ENCODE assay signal across 9 cellular contexts in the genomic region with DNA sequence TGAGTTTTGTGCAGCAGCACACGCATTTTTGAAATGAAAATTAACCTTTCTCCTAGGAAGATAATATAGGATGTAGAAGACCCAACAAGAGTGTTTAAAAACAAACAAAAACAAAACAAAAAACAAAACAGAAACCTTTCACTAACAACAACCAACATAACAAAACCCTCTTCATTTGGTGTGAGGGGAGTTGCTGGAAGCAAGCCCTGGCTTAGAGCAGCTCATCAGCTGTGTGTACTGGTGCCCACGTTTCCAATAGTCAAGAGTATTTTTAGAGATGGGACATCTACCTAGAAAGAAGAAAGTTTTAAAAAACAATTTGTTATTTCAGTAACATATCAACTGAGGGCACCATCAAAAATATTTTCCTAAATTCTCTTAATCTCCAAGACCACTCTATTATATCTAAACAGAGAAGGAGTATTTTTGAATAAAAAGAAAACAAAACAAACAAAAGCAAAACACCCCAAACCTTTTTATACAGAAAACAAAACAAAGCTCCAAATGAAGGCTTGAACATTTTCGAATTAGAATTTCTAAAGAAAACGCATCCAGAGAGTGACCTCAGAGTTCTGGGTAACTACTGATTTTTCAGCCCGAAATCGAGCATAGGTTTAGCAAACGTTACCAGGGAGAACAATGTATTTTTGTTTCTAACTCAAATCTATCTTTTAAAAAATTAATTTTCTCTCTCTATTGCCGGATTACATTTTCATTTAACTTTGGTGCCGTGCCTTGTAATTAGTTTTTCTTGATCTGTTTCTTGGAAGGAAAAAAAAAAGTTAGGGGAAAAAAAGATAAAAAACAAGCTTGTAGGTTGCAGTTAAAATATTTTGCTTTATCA.
DNase-seq lines count a peak whose midpoint lies in the region; ATAC-seq and TF ChIP-seq lines count a peak whose summit lies in the region.
"Had no signal": no experiment of that assay in that cellular context is flagged by ENCODE, and none has a peak within 500 bp of the region (broad histone marks: within the 10 kb centered on the region; RNA-seq: fewer than 3 reads in every experiment).

No MANE protein-coding gene starts in this region.

- H3K36me3 ChIP-seq in psoas muscle (ENCODE audit: insufficient read depth in 1 of 2, low read depth in 1 of 2): no peaks in the 10 kb centered on the region

- POLR2A ChIA-PET in RWPE1 (lab: Yijun Ruan, JAX; ENCODE audit: low non-redundant PET): no interaction called here

- intact Hi-C loops in psoas muscle (cut with DNase I): loop anchor here (2.0 to 10.0 kb wide), 3 partner anchors 532 to 642 kb away; no protein-coding TSS in a partner anchor

- no peaks in the 10 kb centered on the region for H3K9me3 ChIP-seq in psoas muscle
- H3K9me3 ChIP-seq: mucosa of descending colon had no signal

- ATAC-seq in GM18867 (IDR thresholded peaks at IDR 0.05; ENCODE audit: unreplicated experiment) (peak; percentile 46), psoas muscle (no peak), HG03565 (IDR thresholded peaks at IDR 0.05; ENCODE audit: unreplicated experiment) (no peak)

- H3K27ac ChIP-seq in psoas muscle (peak overlapping the region; percentile 69), RWPE1 (no peak overlapping the region)

- TF ChIP-seq CTCF in endothelial cell (IDR thresholded peaks at IDR 0.05; ENCODE audit: unreplicated experiment) (no peak), psoas muscle (IDR thresholded peaks at IDR 0.05) (no peak), RWPE1 (conservative IDR thresholded peaks at IDR 0.05; ENCODE audit: low read depth) (no peak)

- peaks cover 11% of the 10 kb centered on the region for H3K4me1 ChIP-seq in psoas muscle

- H3K27me3 Mint-ChIP-seq in endothelial cell (ENCODE audit: unreplicated experiment): peaks cover 9% of the 10 kb centered on the region

- H3K27ac Mint-ChIP-seq in endothelial cell (ENCODE audit: unreplicated experiment): peak overlapping the region; percentile 86

- H3K9me3 Mint-ChIP-seq in endothelial cell (ENCODE audit: unreplicated experiment): no peaks in the 10 kb centered on the region

- no peaks in the 10 kb centered on the region for H3K36me3 Mint-ChIP-seq in endothelial cell (ENCODE audit: low read depth, unreplicated experiment)

- 44 to 50% (median 48%) methylated on average over 9 of the region's 9 CpGs for whole genome bisulfite sequencing in psoas muscle, 3 donors

- peaks cover 7 to 80% (median 15%) of the 10 kb centered on the region in 3 donors for H3K27me3 ChIP-seq in psoas muscle (ENCODE audit: insufficient read depth in 3 of 3, low read length in 2 of 3)

- peak overlapping the region; percentile 91 for H3K4me3 Mint-ChIP-seq in endothelial cell (ENCODE audit: unreplicated experiment)

- H3K4me3 ChIP-seq in psoas muscle: peak overlapping the region; percentile 69
- H3K4me3 ChIP-seq: mucosa of descending colon had no signal

- peak; percentile 2 for DNase-seq in NCI-H1694 (lab: John Stamatoyannopoulos, UW)
- no peak for DNase-seq in endothelial cell (ENCODE audit: low spot score)
- no peak for DNase-seq in psoas muscle
- no peak for DNase-seq in T1000 (lab: John Stamatoyannopoulos, UW)
- no peak for DNase-seq in RWPE1 (ENCODE audit: low spot score)
- DNase-seq in NCI-H146 (lab: John Stamatoyannopoulos, UW): no peak

- CTCF ChIA-PET in RWPE1 (lab: Yijun Ruan, JAX): interaction anchor here (0.6 to 4.3 kb wide), 10 partner anchors 11 to 634 kb away, joined by 3 to 28 read pairs (median 3); no protein-coding TSS in a partner anchor

- H3K4me1 Mint-ChIP-seq in endothelial cell (ENCODE audit: unreplicated experiment): peaks cover 27% of the 10 kb centered on the region
